ENCODE assay signal across 7 cellular contexts in the genomic region with DNA sequence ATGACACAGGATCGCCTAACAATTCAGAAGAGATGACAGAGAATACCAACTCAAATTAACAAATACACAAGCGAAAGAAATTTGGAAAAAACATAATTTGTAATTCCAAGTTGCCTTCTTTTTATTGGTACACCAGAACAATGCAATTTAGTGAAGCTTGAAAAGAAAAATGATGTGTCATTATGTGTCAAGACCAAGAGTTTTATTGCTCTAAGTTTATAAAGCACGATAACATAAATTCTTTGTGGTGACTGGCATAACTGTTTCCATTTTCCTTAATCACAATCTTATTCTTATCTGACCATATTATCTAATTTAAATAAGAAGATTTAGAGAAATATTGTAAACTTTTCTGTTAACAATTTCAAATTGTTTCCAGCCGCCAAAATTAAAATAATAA.
"Had no signal": no experiment of that assay in that cellular context is flagged by ENCODE, and none has a peak within 500 bp of the region (broad histone marks: within the 10 kb centered on the region; RNA-seq: fewer than 3 reads in every experiment).

No MANE protein-coding gene starts in this region.

- H2AFZ ChIP-seq: GM23248 had no signal

- DNase-seq: GM23248, GOT3, H9, HCEC 1CT, IMR-90, KG1 had no signal

- ATAC-seq: K562 had no signal

- H3K4me3 ChIP-seq: GM23248, K562 had no signal

- H3K9ac ChIP-seq: GM23248 had no signal

- H3K27ac ChIP-seq: GM23248 had no signal
